ENCODE assay signal across 1 cellular context in genomic region chr11:20029193-20029592, GRCh38.
TF ChIP-seq lines count a peak whose summit lies in the region.

No MANE protein-coding gene starts in this region.

TF ChIP-seq in GM23338, 12 proteins besides CTCF, POLR2A, EP300 and RAD21 (continued from another document):
- TF ChIP-seq ZNF462 (CRISPR knock-in tag; IDR thresholded peaks at IDR 0.05) (no peak), CREB1 (CRISPR knock-in tag; IDR thresholded peaks at IDR 0.05; ENCODE audit: low read depth) (no peak), ZNF114 (CRISPR knock-in tag; IDR thresholded peaks at IDR 0.05) (no peak), ETS1 (IDR thresholded peaks at IDR 0.05) (no peak), EZH2 (IDR thresholded peaks at IDR 0.05; ENCODE audit: low read depth, unreplicated experiment) (no peak), STAT1 (IDR thresholded peaks at IDR 0.05; ENCODE audit: unreplicated experiment) (no peak), EZH2phosphoT487 (IDR thresholded peaks at IDR 0.05; ENCODE audit: unreplicated experiment) (no peak), NANOG (IDR thresholded peaks at IDR 0.05; ENCODE audit: borderline replicate concordance) (no peak), ZNF331 (CRISPR knock-in tag; IDR thresholded peaks at IDR 0.05; ENCODE audit: low read depth) (no peak), REST (IDR thresholded peaks at IDR 0.05; ENCODE audit: unreplicated experiment) (no peak), POLR2AphosphoS5 (IDR thresholded peaks at IDR 0.05; ENCODE audit: low read depth) (no peak)
TF ChIP-seq in GM23338: peak in this region for 0.
